In genomic region chr11:77046060-77046501, GRCh38 we compare ENCODE assay signal across 9 cellular contexts. TPM values are rescaled to one million over a fixed set of nuclear protein-coding genes. Genes with fewer than 3 reads are reported as not detected.
A peak's percentile ranks its signal among the peaks of the same experiment; 100 is the strongest.
DNase-seq lines count a peak whose midpoint lies in the region; ATAC-seq and TF ChIP-seq lines count a peak whose summit lies in the region.
"Had no signal": no experiment of that assay in that cellular context is flagged by ENCODE, and none has a peak within 500 bp of the region (broad histone marks: within the 10 kb centered on the region; RNA-seq: fewer than 3 reads in every experiment).

No MANE protein-coding gene starts in this region.

- H3K9ac ChIP-seq in iPS-15b (ENCODE audit: low read depth, low read length) = no peak overlapping the region

- H3K36me3 ChIP-seq in ascending aorta = no peaks in the 10 kb centered on the region
- no peaks in the 10 kb centered on the region for H3K36me3 ChIP-seq in iPS-15b (ENCODE audit: control insufficient read depth, insufficient read depth, low read length)

- peaks cover 0 to 5% of the 10 kb centered on the region in 2 donors for H3K4me1 ChIP-seq in ascending aorta
- H3K4me1 ChIP-seq in iPS-15b (ENCODE audit: control insufficient read depth, insufficient read depth, low read length) = peaks cover 2% of the 10 kb centered on the region

- H3K27me3 ChIP-seq in ascending aorta = no peaks in the 10 kb centered on the region
- H3K27me3 ChIP-seq in iPS-15b (ENCODE audit: control insufficient read depth, insufficient read depth, low read length) = peaks cover 23% of the 10 kb centered on the region

- TF ChIP-seq CTCF in ascending aorta (IDR thresholded peaks at IDR 0.05) = peak in 2 of 3 experiments; percentile 28 to 53

- ATAC-seq in HG02678 (IDR thresholded peaks at IDR 0.05; ENCODE audit: unreplicated experiment) (peak; percentile 43), SK-N-SH treated with all-trans-retinoic acid at 6 μM for 48 hours (peak; percentile 78), HG03039 (IDR thresholded peaks at IDR 0.05; ENCODE audit: unreplicated experiment) (no peak)

- H3K27ac ChIP-seq in ascending aorta = no peak overlapping the region

- H3K4me3 ChIP-seq in ascending aorta (peak overlapping the region in 1 of 2 donors; percentile 2), iPS-15b (ENCODE audit: low read depth, low read length) (peak overlapping the region; percentile 60)

- H3K9me3 ChIP-seq in ascending aorta = no peaks in the 10 kb centered on the region
- no peaks in the 10 kb centered on the region for H3K9me3 ChIP-seq in iPS-15b (ENCODE audit: control insufficient read depth, insufficient read depth, low read length)

- DNase-seq in D341Med (ENCODE audit: low spot score) = peak; percentile 91
- DNase-seq in ascending aorta (ENCODE audit: low spot score in 2 of 2) = no peak
- peak; percentile 38 to 51 for DNase-seq in stimulated activated CD4-positive, alpha-beta T cell treated with anti-CD3 and anti-CD28 coated beads, Interleukin-1b, Interleukin-23, amount 100 ng/mL, for 4 hours (ENCODE audit: low read depth in 2 of 2)
- DNase-seq in T1000 (lab: John Stamatoyannopoulos, UW) = no peak

- intact Hi-C loops in ascending aorta (cut with DNase I) = loop anchor here (5.0 kb wide), 1 partner anchor 66 kb away; no protein-coding TSS in a partner anchor

TF ChIP-seq in SK-N-SH treated with all-trans-retinoic acid at 6 μM for 48 hours, 23 proteins besides CTCF, POLR2A, EP300 and RAD21:
- TF ChIP-seq ZC3H10 (CRISPR knock-in tag; IDR thresholded peaks at IDR 0.05) (no peak), ZFP3 (CRISPR knock-in tag; IDR thresholded peaks at IDR 0.05) (no peak), ZNF70 (CRISPR knock-in tag; IDR thresholded peaks at IDR 0.05) (no peak), PPARA (CRISPR knock-in tag; IDR thresholded peaks at IDR 0.05; ENCODE audit: borderline replicate concordance) (no peak), SNAI2 (CRISPR knock-in tag; IDR thresholded peaks at IDR 0.05) (no peak), ZNF8 (CRISPR knock-in tag; IDR thresholded peaks at IDR 0.05) (no peak), GLIS3 (CRISPR knock-in tag; IDR thresholded peaks at IDR 0.05) (no peak), TCF4 (CRISPR knock-in tag; IDR thresholded peaks at IDR 0.05; ENCODE audit: borderline replicate concordance) (no peak), ZNF565 (CRISPR knock-in tag; conservative IDR thresholded peaks at IDR 0.05; ENCODE audit: low read depth) (no peak), ISL1 (CRISPR knock-in tag; IDR thresholded peaks at IDR 0.05) (no peak), CSDC2 (CRISPR knock-in tag; IDR thresholded peaks at IDR 0.05) (no peak), ESRRG (CRISPR knock-in tag; IDR thresholded peaks at IDR 0.05) (no peak)
TF ChIP-seq in SK-N-SH treated with all-trans-retinoic acid at 6 μM for 48 hours: peak in this region for 0.

RNA-seq across cellular contexts. Expression of gene B3GNT6, which starts 11.9 kb away (rescaled TPM):
- total RNA-seq in ascending aorta = not detected
- total RNA-seq: NCI-H460 had no signal

RNA-seq across cellular contexts. Expression of gene CAPN5, which starts 20.7 kb away (rescaled TPM):
- 7.9 TPM for total RNA-seq in ascending aorta

RNA-seq across cellular contexts. Expression of gene OMP, which starts 56.6 kb away (rescaled TPM):
- total RNA-seq in ascending aorta = not detected
- total RNA-seq: NCI-H460 had no signal

Comparison
In these comparisons a context has a peak if more than half of its experiments do, and no peak if none do; other contexts are left out.
1. DNase-seq: peak in D341Med (single experiment) and stimulated activated CD4-positive, alpha-beta T cell treated with anti-CD3 and anti-CD28 coated beads, Interleukin-1b, Interleukin-23, amount 100 ng/mL, for 4 hours (2 of 2); none in ascending aorta (0 of 2) and T1000 (single experiment).